In genomic region chr14:67680121-67680602, GRCh38 we compare ENCODE assay signal across 8 cellular contexts. TPM values are rescaled to one million over a fixed set of nuclear protein-coding genes. Genes with fewer than 3 reads are reported as not detected.
DNase-seq lines count a peak whose midpoint lies in the region; ATAC-seq and TF ChIP-seq lines count a peak whose summit lies in the region.

No MANE protein-coding gene starts in this region.

- H3K4me1 Mint-ChIP-seq in activated CD8-positive, alpha-beta T cell treated with anti-CD3 and anti-CD28 coated beads for 36 hours (ENCODE audit: low read depth) = peaks cover 33% of the 10 kb centered on the region
- peaks cover 29% of the 10 kb centered on the region for H3K4me1 Mint-ChIP-seq in stimulated activated memory B cell treated with anti-CD40 and anti-IgM and Interleukin-4, amounts not matched to agents 10 μg/mL and 1 μg/mL and 100 μg/mL, for 72 hours
- peaks cover 6% of the 10 kb centered on the region for H3K4me1 Mint-ChIP-seq in chondrocyte (ENCODE audit: low read depth)

- peaks cover 50% of the 10 kb centered on the region for H3K36me3 Mint-ChIP-seq in activated CD8-positive, alpha-beta T cell treated with anti-CD3 and anti-CD28 coated beads for 36 hours (ENCODE audit: low read depth)
- H3K36me3 Mint-ChIP-seq in stimulated activated memory B cell treated with anti-CD40 and anti-IgM and Interleukin-4, amounts not matched to agents 10 μg/mL and 1 μg/mL and 100 μg/mL, for 72 hours = peaks cover 54% of the 10 kb centered on the region
- H3K36me3 Mint-ChIP-seq in chondrocyte (ENCODE audit: low read depth) = peaks cover 14% of the 10 kb centered on the region

- CTCF ChIA-PET in AG04449 (lab: Yijun Ruan, JAX) = interaction anchor here (0.9 to 1.5 kb wide), 5 partner anchors 10 to 252 kb away, joined by 3 to 7 read pairs (median 3); no protein-coding TSS in a partner anchor
- CTCF ChIA-PET in activated CD8-positive, alpha-beta T cell treated with anti-CD3 and anti-CD28 coated beads for 36 hours (lab: Charles Lee) = interaction anchor here (0.5 to 1.2 kb wide), 2 partner anchors 20 to 24 kb away, joined by 3 read pairs; no protein-coding TSS in a partner anchor

- POLR2A ChIA-PET in AG04449 (lab: Yijun Ruan, JAX) = no interaction called here
- POLR2A ChIA-PET in activated CD8-positive, alpha-beta T cell treated with anti-CD3 and anti-CD28 coated beads for 36 hours (lab: Charles Lee) = interaction anchor here (1.0 kb wide), 1 partner anchor 13 kb away, joined by 6 read pairs; no protein-coding TSS in a partner anchor

- peak; percentile 97 for ATAC-seq in GM19023 (IDR thresholded peaks at IDR 0.05; ENCODE audit: unreplicated experiment)
- ATAC-seq in HG03097 (IDR thresholded peaks at IDR 0.05; ENCODE audit: low FRiP score, unreplicated experiment) = peak; percentile 65
- peak; percentile 95 for ATAC-seq in activated CD8-positive, alpha-beta T cell treated with anti-CD3 and anti-CD28 coated beads for 36 hours
- peak; percentile 92 for ATAC-seq in stimulated activated memory B cell treated with anti-CD40 and anti-IgM and Interleukin-4, amounts not matched to agents 10 μg/mL and 1 μg/mL and 100 μg/mL, for 72 hours

- intact Hi-C loops in activated CD8-positive, alpha-beta T cell treated with anti-CD3 and anti-CD28 coated beads for 36 hours (cut with micrococcal nuclease) = no loop called here

- H3K9me3 Mint-ChIP-seq in activated CD8-positive, alpha-beta T cell treated with anti-CD3 and anti-CD28 coated beads for 36 hours = no peaks in the 10 kb centered on the region
- no peaks in the 10 kb centered on the region for H3K9me3 Mint-ChIP-seq in stimulated activated memory B cell treated with anti-CD40 and anti-IgM and Interleukin-4, amounts not matched to agents 10 μg/mL and 1 μg/mL and 100 μg/mL, for 72 hours
- no peaks in the 10 kb centered on the region for H3K9me3 Mint-ChIP-seq in chondrocyte (ENCODE audit: low read depth)

- H3K27me3 Mint-ChIP-seq in activated CD8-positive, alpha-beta T cell treated with anti-CD3 and anti-CD28 coated beads for 36 hours = no peaks in the 10 kb centered on the region
- H3K27me3 Mint-ChIP-seq in stimulated activated memory B cell treated with anti-CD40 and anti-IgM and Interleukin-4, amounts not matched to agents 10 μg/mL and 1 μg/mL and 100 μg/mL, for 72 hours = no peaks in the 10 kb centered on the region
- H3K27me3 Mint-ChIP-seq in chondrocyte (ENCODE audit: low read depth) = no peaks in the 10 kb centered on the region

- H3K4me3 ChIP-seq in AG04449 (ENCODE audit: low read depth, low read length) = no peak overlapping the region

- DNase-seq in AG04449 (ENCODE audit: low read depth, low spot score) (peak; percentile 71), mucosa of gallbladder (ENCODE audit: low spot score) (no peak), HuH-7.5 (ENCODE audit: low spot score) (no peak), chondrocyte (ENCODE audit: low spot score) (no peak)
- DNase-seq in activated CD8-positive, alpha-beta T cell treated with anti-CD3 and anti-CD28 coated beads for 36 hours = peak; percentile 38

- TF ChIP-seq CTCF in AG04449 (IDR thresholded peaks at IDR 0.05; ENCODE audit: insufficient read depth, low read length, missing control alignments) (no peak), chondrocyte (IDR thresholded peaks at IDR 0.05) (no peak)
- TF ChIP-seq CTCF in activated CD8-positive, alpha-beta T cell treated with anti-CD3 and anti-CD28 coated beads for 36 hours (IDR thresholded peaks at IDR 0.05) = no peak

- H3K4me3 Mint-ChIP-seq in activated CD8-positive, alpha-beta T cell treated with anti-CD3 and anti-CD28 coated beads for 36 hours = no peak overlapping the region
- no peak overlapping the region for H3K4me3 Mint-ChIP-seq in stimulated activated memory B cell treated with anti-CD40 and anti-IgM and Interleukin-4, amounts not matched to agents 10 μg/mL and 1 μg/mL and 100 μg/mL, for 72 hours
- no peak overlapping the region for H3K4me3 Mint-ChIP-seq in chondrocyte (ENCODE audit: unreplicated experiment)

- peak overlapping the region; percentile 52 for H3K27ac Mint-ChIP-seq in activated CD8-positive, alpha-beta T cell treated with anti-CD3 and anti-CD28 coated beads for 36 hours
- H3K27ac Mint-ChIP-seq in stimulated activated memory B cell treated with anti-CD40 and anti-IgM and Interleukin-4, amounts not matched to agents 10 μg/mL and 1 μg/mL and 100 μg/mL, for 72 hours = peak overlapping the region; percentile 58
- no peak overlapping the region for H3K27ac Mint-ChIP-seq in chondrocyte (ENCODE audit: unreplicated experiment)

RNA-seq across cellular contexts. Expression of gene VTI1B, which starts 5.7 kb away (rescaled TPM):
- 10 to 100 TPM; 57.3 to 59.7 TPM for total RNA-seq in activated CD8-positive, alpha-beta T cell treated with anti-CD3 and anti-CD28 coated beads for 36 hours
- total RNA-seq in mucosa of gallbladder (108 TPM), chondrocyte (99.2 to 108 TPM (median 107 TPM) in 3 replicates)

RNA-seq across cellular contexts. Expression of gene RDH11, which starts 15.4 kb away (rescaled TPM):
- 10 to 100 TPM; 78.9 to 83.2 TPM for total RNA-seq in activated CD8-positive, alpha-beta T cell treated with anti-CD3 and anti-CD28 coated beads for 36 hours
- total RNA-seq in mucosa of gallbladder = 222 TPM
- total RNA-seq in chondrocyte = 63.3 to 69.4 TPM (median 67.3 TPM) in 3 replicates

RNA-seq across cellular contexts. Expression of gene RDH12, which starts 21.5 kb away (rescaled TPM):
- not detected for total RNA-seq in activated CD8-positive, alpha-beta T cell treated with anti-CD3 and anti-CD28 coated beads for 36 hours
- total RNA-seq in mucosa of gallbladder = 166 TPM
- total RNA-seq in chondrocyte = not detected in 3 replicates

Comparison
In these comparisons a context has a peak if more than half of its experiments do, and no peak if none do; other contexts are left out.
1. DNase-seq: peak in AG04449 (single experiment) and activated CD8-positive, alpha-beta T cell treated with anti-CD3 and anti-CD28 coated beads for 36 hours (single experiment); none in mucosa of gallbladder (single experiment), HuH-7.5 (single experiment) and chondrocyte (single experiment).
2. RNA of gene RDH12, which starts 21.5 kb away (total RNA-seq): 166 TPM in mucosa of gallbladder (single experiment); not detected in chondrocyte and not detected in activated CD8-positive, alpha-beta T cell treated with anti-CD3 and anti-CD28 coated beads for 36 hours; every median in the first group is over 100 times any median in the second.
3. Peak in every context shown above with its lines, with median percentiles within 50 percentile points of each other: ATAC-seq.